1 cellular context compared by ENCODE assay signal in the genomic region with DNA sequence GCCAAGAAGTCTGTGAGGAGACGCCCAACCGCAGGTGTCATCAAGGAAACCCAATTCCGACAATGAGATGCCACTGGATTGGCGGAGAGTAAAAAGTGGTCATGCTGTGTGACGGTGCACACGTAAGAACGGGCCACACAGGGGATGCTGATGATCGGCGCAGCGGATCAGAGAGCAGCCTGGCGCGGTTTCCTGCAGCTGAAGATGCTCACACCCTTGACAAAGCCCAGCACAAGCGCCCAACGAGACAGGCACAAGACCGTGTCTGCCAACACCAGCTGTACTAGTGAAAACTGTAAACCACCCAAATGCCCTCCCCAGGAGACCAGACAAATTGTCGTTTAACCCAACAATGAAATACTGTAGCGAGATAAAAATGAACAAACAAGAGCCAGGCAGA.
TF ChIP-seq lines count a peak whose summit lies in the region.

No MANE protein-coding gene starts in this region.

TF ChIP-seq in HepG2, 621 proteins besides CTCF, POLR2A, EP300 and RAD21 (continued from another document):
- no peak for TF ChIP-seq AKNA (CRISPR knock-in tag; IDR thresholded peaks at IDR 0.05; ENCODE audit: borderline replicate concordance)
- TF ChIP-seq TBX2 (CRISPR knock-in tag; IDR thresholded peaks at IDR 0.05; ENCODE audit: borderline replicate concordance), result no peak
- TF ChIP-seq, protein P1, sequence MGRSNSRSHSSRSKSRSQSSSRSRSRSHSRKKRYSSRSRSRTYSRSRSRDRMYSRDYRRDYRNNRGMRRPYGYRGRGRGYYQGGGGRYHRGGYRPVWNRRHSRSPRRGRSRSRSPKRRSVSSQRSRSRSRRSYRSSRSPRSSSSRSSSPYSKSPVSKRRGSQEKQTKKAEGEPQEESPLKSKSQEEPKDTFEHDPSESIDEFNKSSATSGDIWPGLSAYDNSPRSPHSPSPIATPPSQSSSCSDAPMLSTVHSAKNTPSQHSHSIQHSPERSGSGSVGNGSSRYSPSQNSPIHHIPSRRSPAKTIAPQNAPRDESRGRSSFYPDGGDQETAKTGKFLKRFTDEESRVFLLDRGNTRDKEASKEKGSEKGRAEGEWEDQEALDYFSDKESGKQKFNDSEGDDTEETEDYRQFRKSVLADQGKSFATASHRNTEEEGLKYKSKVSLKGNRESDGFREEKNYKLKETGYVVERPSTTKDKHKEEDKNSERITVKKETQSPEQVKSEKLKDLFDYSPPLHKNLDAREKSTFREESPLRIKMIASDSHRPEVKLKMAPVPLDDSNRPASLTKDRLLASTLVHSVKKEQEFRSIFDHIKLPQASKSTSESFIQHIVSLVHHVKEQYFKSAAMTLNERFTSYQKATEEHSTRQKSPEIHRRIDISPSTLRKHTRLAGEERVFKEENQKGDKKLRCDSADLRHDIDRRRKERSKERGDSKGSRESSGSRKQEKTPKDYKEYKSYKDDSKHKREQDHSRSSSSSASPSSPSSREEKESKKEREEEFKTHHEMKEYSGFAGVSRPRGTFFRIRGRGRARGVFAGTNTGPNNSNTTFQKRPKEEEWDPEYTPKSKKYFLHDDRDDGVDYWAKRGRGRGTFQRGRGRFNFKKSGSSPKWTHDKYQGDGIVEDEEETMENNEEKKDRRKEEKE (IDR thresholded peaks at IDR 0.05), result no peak
TF ChIP-seq in HepG2: peak in this region for 1.
